In the genomic region with DNA sequence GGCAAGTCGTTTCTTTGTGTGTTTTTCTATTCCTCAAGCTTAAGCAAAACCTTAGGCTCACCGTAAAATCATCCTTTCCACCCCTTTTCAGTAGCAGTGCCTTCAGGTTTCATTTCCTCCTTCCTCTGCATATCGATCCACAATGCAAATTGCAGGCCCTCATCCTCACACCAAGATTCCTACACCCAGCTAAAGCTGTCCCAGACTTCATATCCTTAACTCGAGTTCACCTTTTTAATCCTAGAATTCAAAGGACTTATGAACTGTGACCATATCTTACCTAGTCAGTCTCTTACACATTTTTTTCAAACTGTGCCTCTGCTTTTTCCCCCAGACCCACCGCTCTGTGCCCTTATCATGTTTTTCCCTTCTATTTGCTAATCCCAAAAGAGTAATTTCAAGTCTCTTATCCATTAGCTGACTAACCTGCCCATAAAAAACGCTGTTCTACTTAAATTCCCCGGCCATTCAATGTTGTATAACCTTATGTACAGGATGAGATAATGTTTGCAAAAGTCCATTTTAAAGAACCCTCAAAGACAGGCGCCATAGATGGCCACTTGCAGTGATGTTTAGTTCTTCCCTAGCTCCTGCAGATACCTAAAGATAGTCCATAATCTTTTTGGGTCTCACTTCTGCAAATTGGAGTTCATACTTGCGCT, we compare ENCODE assay signal across 8 cellular contexts. TPM values are rescaled to one million over a fixed set of nuclear protein-coding genes. Genes with fewer than 3 reads are reported as not detected.
DNase-seq lines count a peak whose midpoint lies in the region; ATAC-seq and TF ChIP-seq lines count a peak whose summit lies in the region.

No MANE protein-coding gene starts in this region.

- DNase-seq in CD14-positive monocyte (ENCODE audit: low spot score) (no peak), choroid plexus epithelial cell (ENCODE audit: low read depth) (no peak), COLO829 (ENCODE audit: low spot score) (no peak), retina (no peak)

- H3K9me3 Mint-ChIP-seq in CD14-positive monocyte: no peaks in the 10 kb centered on the region
- H3K9me3 Mint-ChIP-seq in nephron: no peaks in the 10 kb centered on the region

- H3K4me3 Mint-ChIP-seq in CD14-positive monocyte: peak overlapping the region; percentile 82 to 93
- peak overlapping the region; percentile 88 to 91 (median 89) for H3K4me3 Mint-ChIP-seq in nephron

- no peak for ATAC-seq in GM21737 (IDR thresholded peaks at IDR 0.05; ENCODE audit: unreplicated experiment)
- ATAC-seq in HG03175 (IDR thresholded peaks at IDR 0.05; ENCODE audit: unreplicated experiment): no peak

- TF ChIP-seq CTCF in CD14-positive monocyte (IDR thresholded peaks at IDR 0.05) (no peak), choroid plexus epithelial cell (conservative IDR thresholded peaks at IDR 0.05; ENCODE audit: low read depth, low read length) (no peak), nephron (IDR thresholded peaks at IDR 0.05; ENCODE audit: unreplicated experiment in 3 of 3) (no peak)

- no peaks in the 10 kb centered on the region for H3K9me3 ChIP-seq in KOPT-K1 (ENCODE audit: insufficient read depth, low read length, poor library complexity, severe bottlenecking)

- peaks cover 40% of the 10 kb centered on the region for H3K36me3 ChIP-seq in KOPT-K1 (ENCODE audit: insufficient read depth, low read length)

- intact Hi-C loops in CD14-positive monocyte (cut with micrococcal nuclease): no loop called here

- peak overlapping the region; percentile 87 for H3K27ac ChIP-seq in KOPT-K1 (ENCODE audit: low read depth, low read length, poor library complexity, severe bottlenecking)

- H3K4me1 Mint-ChIP-seq in CD14-positive monocyte (peaks cover 26% of the 10 kb centered on the region), nephron (peaks cover 38% of the 10 kb centered on the region)

- H3K27ac Mint-ChIP-seq in CD14-positive monocyte: peak overlapping the region; percentile 73 to 89 (median 85)
- peak overlapping the region; percentile 47 to 90 (median 79) for H3K27ac Mint-ChIP-seq in nephron

- peaks cover 15 to 39% of the 10 kb centered on the region in 2 donors for H3K36me3 Mint-ChIP-seq in CD14-positive monocyte
- peaks cover 28% of the 10 kb centered on the region for H3K36me3 Mint-ChIP-seq in nephron (ENCODE audit: low read depth)

- H3K4me3 ChIP-seq in choroid plexus epithelial cell (ENCODE audit: low read depth, low read length): peak overlapping the region; percentile 88

- H3K27me3 Mint-ChIP-seq in CD14-positive monocyte (ENCODE audit: low read depth in 3 of 3): no peaks in the 10 kb centered on the region
- H3K27me3 Mint-ChIP-seq in nephron (ENCODE audit: low read depth): no peaks in the 10 kb centered on the region

RNA-seq across cellular contexts. Expression of gene AKIRIN1, which starts 1.5 kb away (rescaled TPM):
- polyA plus RNA-seq in CD14-positive monocyte: 10 to 100 TPM; 60.8 to 61.0 TPM

RNA-seq across cellular contexts. Expression of gene NDUFS5, which starts 33.6 kb away (rescaled TPM):
- polyA plus RNA-seq in CD14-positive monocyte: 100 to 1,000 TPM; 393 to 463 TPM

RNA-seq across cellular contexts. Expression of gene RHBDL2, which starts 51.0 kb away (rescaled TPM):
- polyA plus RNA-seq in CD14-positive monocyte: under 1 TPM in 1 of 2 donors, not detected in 1; 0.08 TPM
